Comparison of ENCODE assay signal across 8 cellular contexts in the genomic region with DNA sequence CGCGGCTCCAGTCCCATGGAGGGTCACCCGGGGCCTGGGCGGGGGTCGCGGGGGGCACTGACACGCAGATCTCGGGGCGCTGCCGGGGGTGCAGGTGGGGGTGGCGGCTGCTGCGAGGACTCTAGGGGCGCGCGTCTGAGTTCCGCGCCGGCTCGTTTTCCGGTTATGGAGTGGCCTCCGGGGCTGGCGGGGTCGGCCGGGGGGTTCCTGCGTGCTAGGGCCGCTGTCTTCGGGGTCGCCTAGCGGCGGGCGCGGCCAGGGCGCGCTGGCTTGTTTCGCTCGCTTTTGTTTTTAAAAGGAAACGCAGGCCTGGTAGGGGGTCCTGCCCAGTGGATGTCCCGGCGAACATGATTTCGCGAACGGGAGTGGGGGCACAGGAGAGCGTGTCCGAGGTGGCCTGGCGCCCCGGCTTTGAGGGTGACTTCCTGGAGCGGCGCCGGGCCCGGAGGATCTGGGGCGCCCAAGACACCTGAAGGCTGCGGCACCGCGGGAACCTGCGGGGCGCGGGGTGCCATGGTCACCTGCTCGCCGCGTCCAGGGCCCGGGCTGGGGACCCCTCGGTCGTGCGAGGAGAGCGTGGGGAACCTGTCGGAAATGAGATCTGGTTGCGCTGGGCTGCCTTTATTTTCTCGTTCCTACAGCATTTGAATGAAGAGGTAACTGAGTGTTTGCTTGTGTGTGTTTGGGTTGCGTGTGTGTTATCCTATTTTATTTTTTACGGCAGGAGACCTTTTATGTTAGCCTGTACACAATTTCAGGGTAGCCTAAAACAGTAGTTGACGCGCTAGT. TPM values are rescaled to one million over a fixed set of nuclear protein-coding genes. Genes with fewer than 3 reads are reported as not detected.
A peak's percentile ranks its signal among the peaks of the same experiment; 100 is the strongest.
DNase-seq lines count a peak whose midpoint lies in the region; ATAC-seq and TF ChIP-seq lines count a peak whose summit lies in the region.

No MANE protein-coding gene starts in this region.

- H3K4me1 ChIP-seq in trophoblast cell (ENCODE audit: control insufficient read depth in 1 of 2, insufficient read depth in 2 of 2, low read length in 2 of 2), result peaks cover 20 to 27% of the 10 kb centered on the region in 2 experiments

- H2BK12ac ChIP-seq in trophoblast cell (ENCODE audit: low read length), result peak overlapping the region; percentile 58

- H3K27ac ChIP-seq in trophoblast cell (ENCODE audit: low read depth, low read length), result peak overlapping the region; percentile 71

- H3K4ac ChIP-seq in trophoblast cell (ENCODE audit: low read depth, low read length), result peak overlapping the region; percentile 94

- H3K27ac Mint-ChIP-seq in activated T-helper 17 cell treated with anti-CD3 and anti-CD28 coated beads, Interleukin-2, amount 50 U/mL, for 72 hours, result peak overlapping the region; percentile 96

- peak overlapping the region; percentile 93 for H2BK5ac ChIP-seq in trophoblast cell (ENCODE audit: low read depth, low read length, poor library complexity)

- H4K12ac ChIP-seq in trophoblast cell (ENCODE audit: low read depth, low read length), result peak overlapping the region; percentile 51

- H3K79me1 ChIP-seq in trophoblast cell (ENCODE audit: low read length), result peaks cover 19% of the 10 kb centered on the region

- peak overlapping the region; percentile 94 for H3K4me2 ChIP-seq in trophoblast cell (ENCODE audit: low read length)

- H3K36me3 Mint-ChIP-seq in activated T-helper 17 cell treated with anti-CD3 and anti-CD28 coated beads, Interleukin-2, amount 50 U/mL, for 72 hours (ENCODE audit: low read depth), result peaks cover 51% of the 10 kb centered on the region

- peak; percentile 38 for ATAC-seq in GM21528 (IDR thresholded peaks at IDR 0.05; ENCODE audit: low FRiP score, unreplicated experiment)
- no peak for ATAC-seq in activated T-helper 17 cell treated with anti-CD3 and anti-CD28 coated beads, Interleukin-2, amount 50 U/mL, for 72 hours (replicated peaks)

- H2BK120ac ChIP-seq in trophoblast cell (ENCODE audit: insufficient read depth, low read length, poor library complexity), result peak overlapping the region; percentile 77

- no peaks in the 10 kb centered on the region for H3K36me3 ChIP-seq in trophoblast cell (ENCODE audit: control insufficient read depth in 1 of 2, insufficient read depth in 2 of 2, low read length in 2 of 2)

- no peaks in the 10 kb centered on the region for H3K9me3 ChIP-seq in trophoblast cell (ENCODE audit: insufficient read depth, low read depth, low read length)

- no peaks in the 10 kb centered on the region for H3K9me3 Mint-ChIP-seq in activated T-helper 17 cell treated with anti-CD3 and anti-CD28 coated beads, Interleukin-2, amount 50 U/mL, for 72 hours

- peak overlapping the region; percentile 94 for H3K4me3 ChIP-seq in fibroblast of villous mesenchyme (ENCODE audit: low read depth, low read length)
- peak overlapping the region; percentile 87 for H3K4me3 ChIP-seq in trophoblast cell (ENCODE audit: low read depth, low read length)

- peaks cover 22% of the 10 kb centered on the region for H3K4me1 Mint-ChIP-seq in activated T-helper 17 cell treated with anti-CD3 and anti-CD28 coated beads, Interleukin-2, amount 50 U/mL, for 72 hours

- peak overlapping the region; percentile 93 for H3K14ac ChIP-seq in trophoblast cell (ENCODE audit: low read length)

- peak; percentile 71 for DNase-seq in COLO668 (lab: John Stamatoyannopoulos, UW; ENCODE audit: unreplicated experiment)
- DNase-seq in NCI-H1105 (lab: John Stamatoyannopoulos, UW), result peak; percentile 19
- no peak for DNase-seq in fibroblast of villous mesenchyme (ENCODE audit: low read depth)
- DNase-seq in trophoblast cell, result peak in 1 of 2 donors; percentile 34
- DNase-seq in NCI-H446 treated with DMSO at 0.1 percent for 48 hours (lab: John Stamatoyannopoulos, UW), result no peak
- no peak for DNase-seq in mucosa of gallbladder (ENCODE audit: low spot score)

- peak overlapping the region; percentile 82 for H4K91ac ChIP-seq in trophoblast cell (ENCODE audit: low read depth, low read length)

- H4K8ac ChIP-seq in trophoblast cell (ENCODE audit: low read depth, low read length), result peak overlapping the region; percentile 76

- no CpG with 5 or more reads among the region's 72 CpGs for WGBS in trophoblast cell (ENCODE audit: extremely low coverage, insufficient coverage, insufficient read length)

- H2AK5ac ChIP-seq in trophoblast cell (ENCODE audit: low read length), result peak overlapping the region; percentile 54

- H3K4me3 Mint-ChIP-seq in activated T-helper 17 cell treated with anti-CD3 and anti-CD28 coated beads, Interleukin-2, amount 50 U/mL, for 72 hours, result peak overlapping the region; percentile 96

- H3K27me3 ChIP-seq in trophoblast cell (ENCODE audit: insufficient read depth, low read length), result no peaks in the 10 kb centered on the region

- H3K79me2 ChIP-seq in trophoblast cell (ENCODE audit: control insufficient read depth, insufficient read depth, low read length, poor library complexity), result peaks cover 10% of the 10 kb centered on the region

- H3K18ac ChIP-seq in trophoblast cell (ENCODE audit: low read length), result peak overlapping the region; percentile 96

- no peaks in the 10 kb centered on the region for H3K27me3 Mint-ChIP-seq in activated T-helper 17 cell treated with anti-CD3 and anti-CD28 coated beads, Interleukin-2, amount 50 U/mL, for 72 hours

- TF ChIP-seq CTCF in fibroblast of villous mesenchyme (IDR thresholded peaks at IDR 0.05; ENCODE audit: insufficient read depth, low read depth, low read length), result peak; percentile 19

- H3K23ac ChIP-seq in trophoblast cell (ENCODE audit: low read length), result no peak overlapping the region

- peak overlapping the region; percentile 85 for H2AFZ ChIP-seq in trophoblast cell (ENCODE audit: insufficient read depth, low read length, poor library complexity)

- H3K9ac ChIP-seq in trophoblast cell (ENCODE audit: low read length), result peak overlapping the region; percentile 89

RNA-seq across cellular contexts. Expression of a gene that starts 0.6 kb away (rescaled TPM):
- 10 to 100 TPM; 20.5 to 41.9 TPM for total RNA-seq in activated T-helper 17 cell treated with anti-CD3 and anti-CD28 coated beads, Interleukin-2, amount 50 U/mL, for 72 hours
- total RNA-seq in fibroblast of villous mesenchyme (36.7 and 45.8 TPM in 2 replicates), mucosa of gallbladder (93.5 TPM)
- polyA plus RNA-seq in trophoblast cell (2013), result 17.3 and 18.1 TPM in 2 replicates

Comparison
In these comparisons a context has a peak if more than half of its experiments do, and no peak if none do; other contexts are left out.
1. DNase-seq: peak in COLO668 (single experiment) and NCI-H1105 (single experiment); none in fibroblast of villous mesenchyme (single experiment), NCI-H446 treated with DMSO at 0.1 percent for 48 hours (single experiment) and mucosa of gallbladder (single experiment).